18 cellular contexts compared by ENCODE assay signal in genomic region chr6:102387351-102388033, GRCh38.
"Had no signal": no experiment of that assay in that cellular context is flagged by ENCODE, and none has a peak within 500 bp of the region (broad histone marks: within the 10 kb centered on the region; RNA-seq: fewer than 3 reads in every experiment).

No MANE protein-coding gene starts in this region.

- DNase-seq: activated CD4-positive, alpha-beta T cell treated with anti-CD3 and anti-CD28 coated beads, Interleukin-2, amount 50 U/mL, for 1 hour; activated naive CD4-positive, alpha-beta T cell treated with anti-CD3 and anti-CD28 coated beads, Interleukin-2, amount 50 U/mL, for 16 hours; adrenal gland; cerebellar nuclear complex; erythroblast; kidney; left ventricle myocardium superior; mesenchymal stem cell; naive thymus-derived CD8-positive, alpha-beta T cell; pancreas; T-cell; T-helper 9 cell; upper lobe of right lung had no signal

- H3K27ac Mint-ChIP-seq: brain; naive thymus-derived CD8-positive, alpha-beta T cell; stimulated activated effector memory CD8-positive, alpha-beta T cell treated with anti-CD3 and anti-CD28 coated beads, Interleukin-12 subunit alpha, Interleukin-12 subunit beta, amount 100 ng/mL, for 72 hours; T-cell had no signal

- ATAC-seq: activated CD4-positive, CD25-positive, alpha-beta regulatory T cell treated with anti-CD3 and anti-CD28 coated beads, Interleukin-2, amount 50 U/mL, for 24 hours; left ventricle myocardium superior; naive thymus-derived CD8-positive, alpha-beta T cell; pancreas; stimulated activated effector memory CD8-positive, alpha-beta T cell treated with anti-CD3 and anti-CD28 coated beads, Interleukin-12 subunit alpha, Interleukin-12 subunit beta, amount 100 ng/mL, for 72 hours; T-cell; upper lobe of right lung had no signal

- H3K27ac ChIP-seq: adrenal gland, hepatocyte, pancreas, thoracic aorta, upper lobe of right lung had no signal

- H3K4me1 Mint-ChIP-seq: brain; naive thymus-derived CD8-positive, alpha-beta T cell; stimulated activated effector memory CD8-positive, alpha-beta T cell treated with anti-CD3 and anti-CD28 coated beads, Interleukin-12 subunit alpha, Interleukin-12 subunit beta, amount 100 ng/mL, for 72 hours; T-cell had no signal

- H3K4me3 Mint-ChIP-seq: brain; naive thymus-derived CD8-positive, alpha-beta T cell; stimulated activated effector memory CD8-positive, alpha-beta T cell treated with anti-CD3 and anti-CD28 coated beads, Interleukin-12 subunit alpha, Interleukin-12 subunit beta, amount 100 ng/mL, for 72 hours; T-cell had no signal

- H3K36me3 Mint-ChIP-seq: brain; naive thymus-derived CD8-positive, alpha-beta T cell; stimulated activated effector memory CD8-positive, alpha-beta T cell treated with anti-CD3 and anti-CD28 coated beads, Interleukin-12 subunit alpha, Interleukin-12 subunit beta, amount 100 ng/mL, for 72 hours; T-cell had no signal

- H3K27me3 Mint-ChIP-seq: brain; naive thymus-derived CD8-positive, alpha-beta T cell; T-cell had no signal

- H3K9me3 Mint-ChIP-seq: brain had no signal
